32 cellular contexts compared by ENCODE assay signal in genomic region chr16:1206326-1206725, GRCh38. TPM values are rescaled to one million over a fixed set of nuclear protein-coding genes. Genes with fewer than 3 reads are reported as not detected.
"Had no signal": no experiment of that assay in that cellular context is flagged by ENCODE, and none has a peak within 500 bp of the region (broad histone marks: within the 10 kb centered on the region; RNA-seq: fewer than 3 reads in every experiment).

No MANE protein-coding gene starts in this region.

- H3K36me3 ChIP-seq: SJCRH30 had no signal

- H3K4me3 ChIP-seq: SJCRH30 had no signal

- H3K36me3 Mint-ChIP-seq: activated naive CD8-positive, alpha-beta T cell had no signal

- H3K4me1 Mint-ChIP-seq: brain; central memory CD8-positive, alpha-beta T cell had no signal

- H3K27ac Mint-ChIP-seq: activated CD8-positive, alpha-beta T cell treated with anti-CD3 and anti-CD28 coated beads, Interleukin-2, amount 10 ng/mL, durations not matched to agents 7 days and 5 days; activated naive CD4-positive, alpha-beta T cell treated with anti-CD3 and anti-CD28 coated beads for 36 hours; activated naive CD8-positive, alpha-beta T cell; brain had no signal

- H3K27ac ChIP-seq: RWPE1, SJCRH30, VCaP had no signal

- H3K9me3 ChIP-seq: SJCRH30, SK-N-SH had no signal

- H3K9ac ChIP-seq: SK-N-SH had no signal

- H3K27me3 Mint-ChIP-seq: activated naive CD8-positive, alpha-beta T cell; brain; central memory CD8-positive, alpha-beta T cell had no signal

- H3K9me3 Mint-ChIP-seq: activated naive CD4-positive, alpha-beta T cell treated with anti-CD3 and anti-CD28 coated beads for 36 hours; brain; central memory CD8-positive, alpha-beta T cell had no signal

- H3K9me2 ChIP-seq: SK-N-SH had no signal

- H3K4me1 ChIP-seq: SJCRH30 had no signal

- H3K4me2 ChIP-seq: SK-N-SH had no signal

- DNase-seq: activated CD4-positive, alpha-beta T cell treated with anti-CD3 and anti-CD28 coated beads for 4 hours; activated CD4-positive, alpha-beta T cell treated with anti-CD3 and anti-CD28 coated beads, Interleukin-2, amount 50 U/mL, for 4 hours; activated CD8-positive, alpha-beta memory T cell treated with anti-CD3 and anti-CD28 coated beads, Interleukin-2, amount 50 U/mL, for 48 hours; activated CD8-positive, alpha-beta T cell treated with anti-CD3 and anti-CD28 coated beads, Interleukin-2, amount 10 ng/mL, durations not matched to agents 7 days and 5 days; activated effector memory CD4-positive, alpha-beta T cell treated with anti-CD3 and anti-CD28 coated beads, Interleukin-2, amount 50 U/mL, for 16 hours; activated naive CD4-positive, alpha-beta T cell treated with anti-CD3 and anti-CD28 coated beads for 36 hours; activated T-cell treated with anti-CD3 and anti-CD28 coated beads, Interleukin-2, amount 50 U/mL, for 1 hour; amygdala; NCI-H1092; NCI-H1417; NCI-H2029; NCI-H2107; NCI-H2171 treated with DMSO at 0.1 percent for 48 hours; NCI-H345; NCI-H510A; NCI-H526 treated with DMSO at 0.1 percent for 48 hours; NK-92 treated with Interleukin-12 subunit alpha and Interleukin-12 subunit beta, amount 100 ng/mL, for 24 hours; OCI-M1; Right ventricle myocardium superior; SJCRH30; SK-N-SH had no signal

- H3K4me3 Mint-ChIP-seq: activated CD8-positive, alpha-beta T cell treated with anti-CD3 and anti-CD28 coated beads, Interleukin-2, amount 10 ng/mL, durations not matched to agents 7 days and 5 days; activated naive CD4-positive, alpha-beta T cell treated with anti-CD3 and anti-CD28 coated beads for 36 hours; activated naive CD8-positive, alpha-beta T cell; brain had no signal

- ATAC-seq: activated CD4-positive, CD25-positive, alpha-beta regulatory T cell treated with anti-CD3 and anti-CD28 coated beads, Interleukin-2, amount 50 U/mL, for 24 hours; activated CD8-positive, alpha-beta T cell treated with anti-CD3 and anti-CD28 coated beads, Interleukin-2, amount 10 ng/mL, durations not matched to agents 7 days and 5 days; Panc1 had no signal

RNA-seq across cellular contexts. Expression of gene TPSG1, which starts 18.7 kb away (rescaled TPM):
- total RNA-seq: activated CD8-positive, alpha-beta T cell treated with anti-CD3 and anti-CD28 coated beads, Interleukin-2, amount 10 ng/mL, durations not matched to agents 7 days and 5 days; activated naive CD4-positive, alpha-beta T cell treated with anti-CD3 and anti-CD28 coated beads for 36 hours; astrocyte; LHCN-M2; M059J; SJCRH30; T-helper 2 cell treated with Interferon-gamma antibody and Interleukin-4, amounts not matched to agents 100 ng/mL and 5 ng/mL, for 36 hours had no signal
- polyA plus RNA-seq: SK-N-SH had no signal

RNA-seq across cellular contexts. Expression of gene TPSB2, which starts 23.7 kb away (rescaled TPM):
- total RNA-seq: activated CD8-positive, alpha-beta T cell treated with anti-CD3 and anti-CD28 coated beads, Interleukin-2, amount 10 ng/mL, durations not matched to agents 7 days and 5 days; activated naive CD4-positive, alpha-beta T cell treated with anti-CD3 and anti-CD28 coated beads for 36 hours; astrocyte; LHCN-M2; M059J; SJCRH30; T-helper 2 cell treated with Interferon-gamma antibody and Interleukin-4, amounts not matched to agents 100 ng/mL and 5 ng/mL, for 36 hours had no signal
- polyA plus RNA-seq: SK-N-SH had no signal

RNA-seq across cellular contexts. Expression of gene TPSAB1, which starts 34.2 kb away (rescaled TPM):
- total RNA-seq: activated CD8-positive, alpha-beta T cell treated with anti-CD3 and anti-CD28 coated beads, Interleukin-2, amount 10 ng/mL, durations not matched to agents 7 days and 5 days; activated naive CD4-positive, alpha-beta T cell treated with anti-CD3 and anti-CD28 coated beads for 36 hours; astrocyte; LHCN-M2; M059J; SJCRH30; T-helper 2 cell treated with Interferon-gamma antibody and Interleukin-4, amounts not matched to agents 100 ng/mL and 5 ng/mL, for 36 hours had no signal
- polyA plus RNA-seq: SK-N-SH had no signal

RNA-seq across cellular contexts. Expression of gene TPSD1, which starts 49.5 kb away (rescaled TPM):
- total RNA-seq: activated CD8-positive, alpha-beta T cell treated with anti-CD3 and anti-CD28 coated beads, Interleukin-2, amount 10 ng/mL, durations not matched to agents 7 days and 5 days; activated naive CD4-positive, alpha-beta T cell treated with anti-CD3 and anti-CD28 coated beads for 36 hours; astrocyte; LHCN-M2; M059J; SJCRH30; T-helper 2 cell treated with Interferon-gamma antibody and Interleukin-4, amounts not matched to agents 100 ng/mL and 5 ng/mL, for 36 hours had no signal
- polyA plus RNA-seq: SK-N-SH had no signal

RNA-seq across cellular contexts. Expression of gene CACNA1H, which starts 53.4 kb away (rescaled TPM):
- total RNA-seq: LHCN-M2 had no signal
- polyA plus RNA-seq: SK-N-SH had no signal
